ENCODE assay signal across 1 cellular context in the genomic region with DNA sequence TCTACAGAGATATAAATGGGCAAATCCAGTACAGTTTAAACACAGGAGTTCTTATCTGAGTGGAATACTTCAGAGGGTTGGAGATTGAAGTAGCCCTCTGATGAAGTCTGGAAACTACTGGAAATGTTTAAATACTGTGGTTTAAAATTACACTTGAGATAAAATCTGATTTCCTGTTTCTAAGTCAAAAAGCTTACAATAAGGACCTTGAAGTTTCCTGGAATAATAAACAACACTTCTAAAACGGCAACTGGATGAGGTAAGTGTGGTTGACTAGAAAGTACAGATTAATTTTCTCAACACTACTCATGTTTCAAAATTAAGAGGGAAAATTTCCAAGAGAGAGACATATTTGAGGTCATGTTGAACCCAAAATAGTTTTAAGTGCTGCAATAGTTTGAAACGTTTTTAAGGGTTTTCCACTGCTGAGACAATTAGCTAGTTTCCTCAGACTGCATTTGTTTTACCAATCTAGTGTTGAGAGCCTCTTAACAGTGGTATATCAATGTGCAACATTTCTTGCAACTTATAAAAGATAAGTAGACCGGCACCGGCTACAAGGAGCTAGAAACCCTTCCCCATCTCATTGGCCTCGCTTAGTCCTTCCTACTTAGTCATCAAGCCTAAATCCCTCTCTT.
A peak's percentile ranks its signal among the peaks of the same experiment; 100 is the strongest.
TF ChIP-seq lines count a peak whose summit lies in the region.

No MANE protein-coding gene starts in this region.

TF ChIP-seq in HEK293, 187 proteins besides CTCF, POLR2A, EP300 and RAD21 (continued from another document and continues in another):
- TF ChIP-seq ZNF335 (tag by site-specific recombination; conservative IDR thresholded peaks at IDR 0.05) (peak; percentile 47), TSHZ1 (tag by site-specific recombination; IDR thresholded peaks at IDR 0.05; ENCODE audit: borderline replicate concordance) (peak; percentile 98), ZNF37A (tag by site-specific recombination; IDR thresholded peaks at IDR 0.05) (no peak), SP7 (tag by site-specific recombination; IDR thresholded peaks at IDR 0.05) (peak; percentile 90), ZNF133 (tag by site-specific recombination; IDR thresholded peaks at IDR 0.05) (no peak), ZEB2 (tag by site-specific recombination; IDR thresholded peaks at IDR 0.05) (peak; percentile 96), ZBTB21 (tag by site-specific recombination; IDR thresholded peaks at IDR 0.05) (peak; percentile 93), ZNF707 (tag by site-specific recombination; IDR thresholded peaks at IDR 0.05) (no peak), ZNF24 (tag by site-specific recombination; IDR thresholded peaks at IDR 0.05) (peak; percentile 89), BCL11B (tag by site-specific recombination; IDR thresholded peaks at IDR 0.05; ENCODE audit: low read depth) (no peak), ZNF10 (tag by site-specific recombination; IDR thresholded peaks at IDR 0.05) (peak; percentile 63; the same call in 1 of the 2 replicates), INSM2 (tag by site-specific recombination; IDR thresholded peaks at IDR 0.05) (peak; percentile 98), ZFP41 (tag by site-specific recombination; IDR thresholded peaks at IDR 0.05; ENCODE audit: borderline replicate concordance) (no peak), ZNF223 (tag by site-specific recombination; IDR thresholded peaks at IDR 0.05) (peak; percentile 7; the same call in 1 of the 2 replicates), ZNF776 (tag by site-specific recombination; IDR thresholded peaks at IDR 0.05; ENCODE audit: borderline replicate concordance) (no peak), ZNF510 (tag by site-specific recombination; IDR thresholded peaks at IDR 0.05; ENCODE audit: insufficient replicate concordance) (peak; percentile 49), ZSCAN23 (tag by site-specific recombination; IDR thresholded peaks at IDR 0.05) (peak; percentile 98), ZSCAN18 (tag by site-specific recombination; IDR thresholded peaks at IDR 0.05) (no peak), ZNF341 (tag by site-specific recombination; IDR thresholded peaks at IDR 0.05; ENCODE audit: low read depth) (no peak), ZNF558 (tag by site-specific recombination; IDR thresholded peaks at IDR 0.05) (0 out of 2 replicates have a peak, but pooled peaks have one; percentile 66), ZNF624 (tag by site-specific recombination; IDR thresholded peaks at IDR 0.05) (no peak), ZFHX2 (tag by site-specific recombination; conservative IDR thresholded peaks at IDR 0.05) (no peak), ZXDB (tag by site-specific recombination; IDR thresholded peaks at IDR 0.05) (peak; percentile 96), HOXC10 (CRISPR knock-in tag; IDR thresholded peaks at IDR 0.05) (no peak), ZNF324 (tag by site-specific recombination; IDR thresholded peaks at IDR 0.05) (peak; percentile 72; the same call in 1 of the 2 replicates), ZNF629 (tag by site-specific recombination; IDR thresholded peaks at IDR 0.05) (peak; percentile 95), OSR2 (tag by site-specific recombination; IDR thresholded peaks at IDR 0.05) (peak; percentile 100)
- TF ChIP-seq, protein P1, sequence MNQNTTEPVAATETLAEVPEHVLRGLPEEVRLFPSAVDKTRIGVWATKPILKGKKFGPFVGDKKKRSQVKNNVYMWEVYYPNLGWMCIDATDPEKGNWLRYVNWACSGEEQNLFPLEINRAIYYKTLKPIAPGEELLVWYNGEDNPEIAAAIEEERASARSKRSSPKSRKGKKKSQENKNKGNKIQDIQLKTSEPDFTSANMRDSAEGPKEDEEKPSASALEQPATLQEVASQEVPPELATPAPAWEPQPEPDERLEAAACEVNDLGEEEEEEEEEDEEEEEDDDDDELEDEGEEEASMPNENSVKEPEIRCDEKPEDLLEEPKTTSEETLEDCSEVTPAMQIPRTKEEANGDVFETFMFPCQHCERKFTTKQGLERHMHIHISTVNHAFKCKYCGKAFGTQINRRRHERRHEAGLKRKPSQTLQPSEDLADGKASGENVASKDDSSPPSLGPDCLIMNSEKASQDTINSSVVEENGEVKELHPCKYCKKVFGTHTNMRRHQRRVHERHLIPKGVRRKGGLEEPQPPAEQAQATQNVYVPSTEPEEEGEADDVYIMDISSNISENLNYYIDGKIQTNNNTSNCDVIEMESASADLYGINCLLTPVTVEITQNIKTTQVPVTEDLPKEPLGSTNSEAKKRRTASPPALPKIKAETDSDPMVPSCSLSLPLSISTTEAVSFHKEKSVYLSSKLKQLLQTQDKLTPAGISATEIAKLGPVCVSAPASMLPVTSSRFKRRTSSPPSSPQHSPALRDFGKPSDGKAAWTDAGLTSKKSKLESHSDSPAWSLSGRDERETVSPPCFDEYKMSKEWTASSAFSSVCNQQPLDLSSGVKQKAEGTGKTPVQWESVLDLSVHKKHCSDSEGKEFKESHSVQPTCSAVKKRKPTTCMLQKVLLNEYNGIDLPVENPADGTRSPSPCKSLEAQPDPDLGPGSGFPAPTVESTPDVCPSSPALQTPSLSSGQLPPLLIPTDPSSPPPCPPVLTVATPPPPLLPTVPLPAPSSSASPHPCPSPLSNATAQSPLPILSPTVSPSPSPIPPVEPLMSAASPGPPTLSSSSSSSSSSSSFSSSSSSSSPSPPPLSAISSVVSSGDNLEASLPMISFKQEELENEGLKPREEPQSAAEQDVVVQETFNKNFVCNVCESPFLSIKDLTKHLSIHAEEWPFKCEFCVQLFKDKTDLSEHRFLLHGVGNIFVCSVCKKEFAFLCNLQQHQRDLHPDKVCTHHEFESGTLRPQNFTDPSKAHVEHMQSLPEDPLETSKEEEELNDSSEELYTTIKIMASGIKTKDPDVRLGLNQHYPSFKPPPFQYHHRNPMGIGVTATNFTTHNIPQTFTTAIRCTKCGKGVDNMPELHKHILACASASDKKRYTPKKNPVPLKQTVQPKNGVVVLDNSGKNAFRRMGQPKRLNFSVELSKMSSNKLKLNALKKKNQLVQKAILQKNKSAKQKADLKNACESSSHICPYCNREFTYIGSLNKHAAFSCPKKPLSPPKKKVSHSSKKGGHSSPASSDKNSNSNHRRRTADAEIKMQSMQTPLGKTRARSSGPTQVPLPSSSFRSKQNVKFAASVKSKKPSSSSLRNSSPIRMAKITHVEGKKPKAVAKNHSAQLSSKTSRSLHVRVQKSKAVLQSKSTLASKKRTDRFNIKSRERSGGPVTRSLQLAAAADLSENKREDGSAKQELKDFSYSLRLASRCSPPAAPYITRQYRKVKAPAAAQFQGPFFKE (tag by site-specific recombination; IDR thresholded peaks at IDR 0.05; ENCODE audit: borderline replicate concordance): no peak
- TF ChIP-seq, protein P2, sequence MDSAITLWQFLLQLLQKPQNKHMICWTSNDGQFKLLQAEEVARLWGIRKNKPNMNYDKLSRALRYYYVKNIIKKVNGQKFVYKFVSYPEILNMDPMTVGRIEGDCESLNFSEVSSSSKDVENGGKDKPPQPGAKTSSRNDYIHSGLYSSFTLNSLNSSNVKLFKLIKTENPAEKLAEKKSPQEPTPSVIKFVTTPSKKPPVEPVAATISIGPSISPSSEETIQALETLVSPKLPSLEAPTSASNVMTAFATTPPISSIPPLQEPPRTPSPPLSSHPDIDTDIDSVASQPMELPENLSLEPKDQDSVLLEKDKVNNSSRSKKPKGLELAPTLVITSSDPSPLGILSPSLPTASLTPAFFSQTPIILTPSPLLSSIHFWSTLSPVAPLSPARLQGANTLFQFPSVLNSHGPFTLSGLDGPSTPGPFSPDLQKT (IDR thresholded peaks at IDR 0.05; ENCODE audit: borderline replicate concordance, low read depth, low read length): no peak
- TF ChIP-seq, protein P3, sequence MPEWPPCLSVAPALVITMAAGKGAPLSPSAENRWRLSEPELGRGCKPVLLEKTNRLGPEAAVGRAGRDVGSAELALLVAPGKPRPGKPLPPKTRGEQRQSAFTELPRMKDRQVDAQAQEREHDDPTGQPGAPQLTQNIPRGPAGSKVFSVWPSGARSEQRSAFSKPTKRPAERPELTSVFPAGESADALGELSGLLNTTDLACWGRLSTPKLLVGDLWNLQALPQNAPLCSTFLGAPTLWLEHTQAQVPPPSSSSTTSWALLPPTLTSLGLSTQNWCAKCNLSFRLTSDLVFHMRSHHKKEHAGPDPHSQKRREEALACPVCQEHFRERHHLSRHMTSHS (tag by site-specific recombination; IDR thresholded peaks at IDR 0.05): peak; percentile 90
- TF ChIP-seq, protein P4, sequence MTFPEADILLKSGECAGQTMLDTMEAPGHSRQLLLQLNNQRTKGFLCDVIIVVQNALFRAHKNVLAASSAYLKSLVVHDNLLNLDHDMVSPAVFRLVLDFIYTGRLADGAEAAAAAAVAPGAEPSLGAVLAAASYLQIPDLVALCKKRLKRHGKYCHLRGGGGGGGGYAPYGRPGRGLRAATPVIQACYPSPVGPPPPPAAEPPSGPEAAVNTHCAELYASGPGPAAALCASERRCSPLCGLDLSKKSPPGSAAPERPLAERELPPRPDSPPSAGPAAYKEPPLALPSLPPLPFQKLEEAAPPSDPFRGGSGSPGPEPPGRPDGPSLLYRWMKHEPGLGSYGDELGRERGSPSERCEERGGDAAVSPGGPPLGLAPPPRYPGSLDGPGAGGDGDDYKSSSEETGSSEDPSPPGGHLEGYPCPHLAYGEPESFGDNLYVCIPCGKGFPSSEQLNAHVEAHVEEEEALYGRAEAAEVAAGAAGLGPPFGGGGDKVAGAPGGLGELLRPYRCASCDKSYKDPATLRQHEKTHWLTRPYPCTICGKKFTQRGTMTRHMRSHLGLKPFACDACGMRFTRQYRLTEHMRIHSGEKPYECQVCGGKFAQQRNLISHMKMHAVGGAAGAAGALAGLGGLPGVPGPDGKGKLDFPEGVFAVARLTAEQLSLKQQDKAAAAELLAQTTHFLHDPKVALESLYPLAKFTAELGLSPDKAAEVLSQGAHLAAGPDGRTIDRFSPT (tag by site-specific recombination; IDR thresholded peaks at IDR 0.05): peak; percentile 95
- TF ChIP-seq, protein P5, sequence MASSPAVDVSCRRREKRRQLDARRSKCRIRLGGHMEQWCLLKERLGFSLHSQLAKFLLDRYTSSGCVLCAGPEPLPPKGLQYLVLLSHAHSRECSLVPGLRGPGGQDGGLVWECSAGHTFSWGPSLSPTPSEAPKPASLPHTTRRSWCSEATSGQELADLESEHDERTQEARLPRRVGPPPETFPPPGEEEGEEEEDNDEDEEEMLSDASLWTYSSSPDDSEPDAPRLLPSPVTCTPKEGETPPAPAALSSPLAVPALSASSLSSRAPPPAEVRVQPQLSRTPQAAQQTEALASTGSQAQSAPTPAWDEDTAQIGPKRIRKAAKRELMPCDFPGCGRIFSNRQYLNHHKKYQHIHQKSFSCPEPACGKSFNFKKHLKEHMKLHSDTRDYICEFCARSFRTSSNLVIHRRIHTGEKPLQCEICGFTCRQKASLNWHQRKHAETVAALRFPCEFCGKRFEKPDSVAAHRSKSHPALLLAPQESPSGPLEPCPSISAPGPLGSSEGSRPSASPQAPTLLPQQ (tag by site-specific recombination; IDR thresholded peaks at IDR 0.05): peak; percentile 96
- TF ChIP-seq, protein P6, sequence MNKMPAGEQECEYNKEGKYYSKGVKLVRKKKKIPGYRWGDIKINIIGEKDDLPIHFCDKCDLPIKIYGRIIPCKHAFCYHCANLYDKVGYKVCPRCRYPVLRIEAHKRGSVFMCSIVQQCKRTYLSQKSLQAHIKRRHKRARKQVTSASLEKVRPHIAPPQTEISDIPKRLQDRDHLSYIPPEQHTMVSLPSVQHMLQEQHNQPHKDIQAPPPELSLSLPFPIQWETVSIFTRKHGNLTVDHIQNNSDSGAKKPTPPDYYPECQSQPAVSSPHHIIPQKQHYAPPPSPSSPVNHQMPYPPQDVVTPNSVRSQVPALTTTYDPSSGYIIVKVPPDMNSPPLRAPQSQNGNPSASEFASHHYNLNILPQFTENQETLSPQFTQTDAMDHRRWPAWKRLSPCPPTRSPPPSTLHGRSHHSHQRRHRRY (tag by site-specific recombination; IDR thresholded peaks at IDR 0.05): peak; percentile 66; the same call in 1 of the 2 replicates
